8 cellular contexts compared by ENCODE assay signal in the genomic region with DNA sequence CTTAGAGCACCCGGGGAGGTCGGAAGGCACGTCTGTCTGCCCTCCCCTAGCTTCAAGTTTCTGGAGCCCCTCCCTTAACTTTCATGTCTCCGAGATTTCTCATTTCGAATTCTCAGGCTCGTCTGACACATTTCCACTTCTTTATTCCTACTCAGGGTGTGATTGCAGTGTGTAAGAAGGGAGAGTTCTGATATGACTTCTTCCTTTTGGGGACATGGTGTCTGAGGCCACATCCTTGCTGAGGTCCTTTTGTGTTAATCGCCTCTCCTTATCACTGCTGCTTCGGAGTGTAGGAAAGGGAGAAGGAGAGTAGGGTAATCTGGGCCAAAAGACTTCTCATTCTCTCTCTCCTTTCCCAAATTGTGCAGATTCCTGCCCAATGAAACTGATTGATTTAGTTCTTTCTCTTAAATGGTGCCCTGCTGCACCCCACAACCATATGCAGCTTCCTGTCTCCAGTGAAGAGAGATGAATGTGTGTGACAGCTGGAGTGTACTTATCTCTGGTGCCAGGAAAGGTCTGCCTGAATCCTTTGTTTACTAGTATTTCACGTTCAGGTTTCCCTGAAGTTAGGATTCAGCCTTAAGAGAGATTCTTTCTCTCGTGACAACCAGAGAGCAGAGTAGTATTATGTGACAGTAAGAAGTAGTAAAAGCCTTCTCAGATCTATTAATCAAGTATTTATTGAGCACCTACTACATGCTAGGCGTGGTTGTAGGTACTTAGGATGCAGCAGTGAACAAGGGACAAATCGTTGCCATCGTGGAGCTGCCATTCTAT. TPM values are rescaled to one million over a fixed set of nuclear protein-coding genes. Genes with fewer than 3 reads are reported as not detected.
DNase-seq lines count a peak whose midpoint lies in the region; ATAC-seq and TF ChIP-seq lines count a peak whose summit lies in the region.

No MANE protein-coding gene starts in this region.

- H3K27ac Mint-ChIP-seq in natural killer cell treated with Interleukin-12 subunit alpha and Interleukin-12 subunit beta and Interleukin-15 and Interleukin-18, amount 100 ng/mL, for 72 hours: peak overlapping the region; percentile 92 to 93

- H3K27ac ChIP-seq in colonic mucosa: peak overlapping the region; percentile 69

- TF ChIP-seq CTCF in AG04449 (IDR thresholded peaks at IDR 0.05; ENCODE audit: insufficient read depth, low read length, missing control alignments) (no peak), colonic mucosa (IDR thresholded peaks at IDR 0.05) (no peak)

- H3K36me3 Mint-ChIP-seq in natural killer cell treated with Interleukin-12 subunit alpha and Interleukin-12 subunit beta and Interleukin-15 and Interleukin-18, amount 100 ng/mL, for 72 hours: peaks cover 13% of the 10 kb centered on the region

- intact Hi-C loops in colonic mucosa (cut with DNase I): no loop called here

- POLR2A ChIA-PET in AG04449 (lab: Yijun Ruan, JAX): no interaction called here

- H3K4me3 ChIP-seq in AG04449 (ENCODE audit: low read depth, low read length): peak overlapping the region; percentile 97
- peak overlapping the region; percentile 66 for H3K4me3 ChIP-seq in colonic mucosa

- H3K4me1 ChIP-seq in colonic mucosa: peaks cover 6% of the 10 kb centered on the region

- H3K4me3 Mint-ChIP-seq in natural killer cell treated with Interleukin-12 subunit alpha and Interleukin-12 subunit beta and Interleukin-15 and Interleukin-18, amount 100 ng/mL, for 72 hours: peak overlapping the region; percentile 95

- H3K36me3 ChIP-seq in colonic mucosa: no peaks in the 10 kb centered on the region

- H3K9ac ChIP-seq in colonic mucosa (ENCODE audit: low read depth in 2 of 2, low read length in 2 of 2): peak overlapping the region; percentile 58 to 62

- no peaks in the 10 kb centered on the region for H3K9me3 ChIP-seq in colonic mucosa

- H3K9me3 Mint-ChIP-seq in natural killer cell treated with Interleukin-12 subunit alpha and Interleukin-12 subunit beta and Interleukin-15 and Interleukin-18, amount 100 ng/mL, for 72 hours: no peaks in the 10 kb centered on the region

- no peaks in the 10 kb centered on the region for H3K27me3 Mint-ChIP-seq in natural killer cell treated with Interleukin-12 subunit alpha and Interleukin-12 subunit beta and Interleukin-15 and Interleukin-18, amount 100 ng/mL, for 72 hours

- no peak for DNase-seq in AG04449 (ENCODE audit: low read depth, low spot score)
- peak; percentile 6 to 41 for DNase-seq in NCI-H524 (lab: John Stamatoyannopoulos, UW)
- no peak for DNase-seq in colonic mucosa
- no peak for DNase-seq in natural killer cell treated with Interleukin-12 subunit alpha and Interleukin-12 subunit beta and Interleukin-15 and Interleukin-18, amount 100 ng/mL, for 72 hours (ENCODE audit: low spot score)
- DNase-seq in SW480 (ENCODE audit: low spot score): no peak
- DNase-seq in hypothalamus (lab: John Stamatoyannopoulos, UW): no peak
- DNase-seq in HuH-7 (ENCODE audit: low spot score): no peak

- CTCF ChIA-PET in AG04449 (lab: Yijun Ruan, JAX): no interaction called here

- H3K4me1 Mint-ChIP-seq in natural killer cell treated with Interleukin-12 subunit alpha and Interleukin-12 subunit beta and Interleukin-15 and Interleukin-18, amount 100 ng/mL, for 72 hours (ENCODE audit: low read depth in 2 of 2): peaks cover 25 to 40% of the 10 kb centered on the region in 2 donors

- ATAC-seq in GM18873 (IDR thresholded peaks at IDR 0.05; ENCODE audit: low FRiP score, unreplicated experiment): peak; percentile 1
- ATAC-seq in natural killer cell treated with Interleukin-12 subunit alpha and Interleukin-12 subunit beta and Interleukin-15 and Interleukin-18, amount 100 ng/mL, for 72 hours: peak in 1 of 2 donors; percentile 25

- H3K27me3 ChIP-seq in colonic mucosa: no peaks in the 10 kb centered on the region

RNA-seq across cellular contexts. Expression of gene KIFC1, which starts 0.7 kb away (rescaled TPM):
- total RNA-seq in colonic mucosa: 10 to 100 TPM; 15.8 to 74.6 TPM
- 100 to 1,000 TPM in 1 of 2 donors, 10 to 100 TPM in 1; 52.9 to 115 TPM for total RNA-seq in natural killer cell treated with Interleukin-12 subunit alpha and Interleukin-12 subunit beta and Interleukin-15 and Interleukin-18, amount 100 ng/mL, for 72 hours

RNA-seq across cellular contexts. Expression of gene PHF1, which starts 18.5 kb away (rescaled TPM):
- total RNA-seq in colonic mucosa: 10 to 100 TPM; 21.9 to 39.5 TPM
- total RNA-seq in natural killer cell treated with Interleukin-12 subunit alpha and Interleukin-12 subunit beta and Interleukin-15 and Interleukin-18, amount 100 ng/mL, for 72 hours: 10 to 100 TPM; 46.5 to 66.6 TPM

RNA-seq across cellular contexts. Expression of gene CUTA, which starts 25.5 kb away (rescaled TPM):
- total RNA-seq in colonic mucosa: 100 to 1,000 TPM; 145 to 172 TPM
- 100 to 1,000 TPM; 106 to 156 TPM for total RNA-seq in natural killer cell treated with Interleukin-12 subunit alpha and Interleukin-12 subunit beta and Interleukin-15 and Interleukin-18, amount 100 ng/mL, for 72 hours

RNA-seq across cellular contexts. Expression of gene SYNGAP1, which starts 27.5 kb away (rescaled TPM):
- total RNA-seq in colonic mucosa: 10 to 100 TPM in 1 of 2 donors, 1 to 10 TPM in 1; 5.3 to 10.4 TPM
- total RNA-seq in natural killer cell treated with Interleukin-12 subunit alpha and Interleukin-12 subunit beta and Interleukin-15 and Interleukin-18, amount 100 ng/mL, for 72 hours: 10 to 100 TPM; 17.7 to 77.0 TPM

Comparison
In these comparisons a context has a peak if more than half of its experiments do, and no peak if none do; other contexts are left out.
1. DNase-seq: peak in NCI-H524 (2 of 2); none in AG04449 (single experiment), colonic mucosa (single experiment), natural killer cell treated with Interleukin-12 subunit alpha and Interleukin-12 subunit beta and Interleukin-15 and Interleukin-18, amount 100 ng/mL, for 72 hours (single experiment), SW480 (single experiment), hypothalamus (0 of 51) and HuH-7 (single experiment).